29 cellular contexts compared by ENCODE assay signal in genomic region chr12:34290191-34290995, GRCh38.
A peak's percentile ranks its signal among the peaks of the same experiment; 100 is the strongest.
DNase-seq lines count a peak whose midpoint lies in the region; ATAC-seq and TF ChIP-seq lines count a peak whose summit lies in the region.
"Had no signal": no experiment of that assay in that cellular context is flagged by ENCODE, and none has a peak within 500 bp of the region (broad histone marks: within the 10 kb centered on the region; RNA-seq: fewer than 3 reads in every experiment).

No MANE protein-coding gene starts in this region.

- no peak overlapping the region for H3K4me3 ChIP-seq in HEK293 (ENCODE audit: low read depth, low read length)
- no peak overlapping the region for H3K4me3 ChIP-seq in ovary
- H3K4me3 ChIP-seq: breast epithelium, HAP-1, neural progenitor cell, psoas muscle, SK-N-MC had no signal

- peak; percentile 5 for DNase-seq in activated CD4-positive, alpha-beta T cell treated with anti-CD3 and anti-CD28 coated beads for 1 hour
- no peak for DNase-seq in activated CD4-positive, alpha-beta T cell treated with anti-CD3 and anti-CD28 coated beads, Interleukin-2, amount 50 U/mL, for 4 hours
- peak; percentile 19 for DNase-seq in ecto neural progenitor cell (ENCODE audit: low spot score)
- DNase-seq in ovary, result peak in 3 of 5 donors; percentile 2 to 4 (median 3)
- DNase-seq in GM13976 (ENCODE audit: low spot score), result no peak
- DNase-seq: activated CD4-positive, alpha-beta T cell treated with anti-CD3 and anti-CD28 coated beads for 36 hours; activated naive CD4-positive, alpha-beta T cell; activated T-cell treated with anti-CD3 and anti-CD28 coated beads for 4 hours; amygdala; CD8-positive, alpha-beta memory T cell; effector CD8-positive, alpha-beta T cell; erythroblast; glutamatergic neuron; kidney glomerular epithelial cell; mammary epithelial cell; NCI-H1092 treated with DMSO at 0.1 percent for 48 hours; NCI-H187 treated with DMSO at 0.1 percent for 48 hours; NCI-H526; stimulated activated naive CD4-positive, alpha-beta T cell treated with Interleukin-2 at 50 U/mL for 16 hours had no signal

- no peaks in the 10 kb centered on the region for H3K27me3 ChIP-seq in ovary
- H3K27me3 ChIP-seq: breast epithelium, neural progenitor cell had no signal

- CTCF ChIA-PET in HEK293 (lab: Yijun Ruan, JAX), result no interaction called here

- H3K36me3 ChIP-seq in HEK293 (ENCODE audit: control insufficient read depth in 2 of 2, insufficient read depth in 1 of 2, low read length in 2 of 2) (no peaks in the 10 kb centered on the region), ovary (no peaks in the 10 kb centered on the region)
- H3K36me3 ChIP-seq: breast epithelium, HAP-1, neural progenitor cell had no signal

- TF ChIP-seq CTCF in HEK293 (tag by site-specific recombination; IDR thresholded peaks at IDR 0.05) (no peak), ovary (IDR thresholded peaks at IDR 0.05) (no peak), GM13976 (IDR thresholded peaks at IDR 0.05; ENCODE audit: borderline replicate concordance, control extremely low read depth, extremely low read depth, insufficient read depth, missing control alignments) (no peak)

- intact Hi-C loops in ovary (cut with DNase I), result no loop called here

- no peak for TF ChIP-seq POLR2A in ovary (IDR thresholded peaks at IDR 0.05)

- POLR2A ChIA-PET in HEK293 (lab: Yijun Ruan, JAX), result no interaction called here

- no peak for TF ChIP-seq EP300 in ovary (IDR thresholded peaks at IDR 0.05)

- no peak overlapping the region for H3K27ac ChIP-seq in HEK293 (ENCODE audit: extremely low read depth, low read depth, low read length)
- H3K27ac ChIP-seq in ovary, result no peak overlapping the region
- H3K27ac ChIP-seq: 22Rv1, breast epithelium, neural progenitor cell, psoas muscle, RWPE1, SK-N-MC had no signal

- H3K4me1 ChIP-seq in HEK293 (ENCODE audit: control insufficient read depth, insufficient read depth, low read length) (no peaks in the 10 kb centered on the region), ovary (ENCODE audit: insufficient read depth) (no peaks in the 10 kb centered on the region)
- H3K4me1 ChIP-seq: breast epithelium, HAP-1, neural progenitor cell, psoas muscle had no signal

- no peak for ATAC-seq in HG03571 (IDR thresholded peaks at IDR 0.05; ENCODE audit: unreplicated experiment)
- ATAC-seq in HG02981 (IDR thresholded peaks at IDR 0.05; ENCODE audit: unreplicated experiment), result no peak
- ATAC-seq: activated CD4-positive, alpha-beta T cell treated with anti-CD3 and anti-CD28 coated beads for 36 hours; psoas muscle had no signal

- H3K9me3 ChIP-seq in HEK293 (ENCODE audit: control insufficient read depth, insufficient read depth, low read depth, low read length), result no peaks in the 10 kb centered on the region
- H3K9me3 ChIP-seq in ovary, result peaks cover 0 to 6% of the 10 kb centered on the region in 2 donors
- H3K9me3 ChIP-seq: HAP-1, psoas muscle had no signal

- in situ Hi-C loops in GM13976 (cut with MboI; ENCODE audit: low sequenced_read_pairs, unreplicated experiment), result no loop called here

- 61 to 70% (median 64%) methylated on average over 33 of the region's 33 CpGs for WGBS in ovary, 3 donors

TF ChIP-seq in HEK293, 187 proteins besides CTCF, POLR2A, EP300 and RAD21:
- TF ChIP-seq SCRT1 (tag by site-specific recombination; IDR thresholded peaks at IDR 0.05; ENCODE audit: borderline replicate concordance) (0 out of 2 replicates have a peak, but pooled peaks have one; percentile 21), TRIM28 (IDR thresholded peaks at IDR 0.05; ENCODE audit: borderline replicate concordance, low read length) (no peak), ZNF184 (tag by site-specific recombination; IDR thresholded peaks at IDR 0.05) (no peak), ZNF16 (tag by site-specific recombination; IDR thresholded peaks at IDR 0.05; ENCODE audit: low read depth) (no peak), KLF10 (tag by site-specific recombination; IDR thresholded peaks at IDR 0.05) (no peak), ZNF623 (tag by site-specific recombination; IDR thresholded peaks at IDR 0.05) (no peak), ZSCAN5A (tag by site-specific recombination; IDR thresholded peaks at IDR 0.05) (no peak), ZXDB (tag by site-specific recombination; IDR thresholded peaks at IDR 0.05) (no peak), ZNF488 (tag by site-specific recombination; IDR thresholded peaks at IDR 0.05) (no peak), GLIS2 (tag by site-specific recombination; IDR thresholded peaks at IDR 0.05) (peak; percentile 8; the same call in 1 of the 2 replicates), GLI4 (tag by site-specific recombination; IDR thresholded peaks at IDR 0.05) (no peak), ZNF248 (tag by site-specific recombination; IDR thresholded peaks at IDR 0.05) (no peak), ZNF335 (tag by site-specific recombination; conservative IDR thresholded peaks at IDR 0.05) (peak; percentile 84), ZNF707 (tag by site-specific recombination; IDR thresholded peaks at IDR 0.05) (no peak)
- TF ChIP-seq, protein P1, sequence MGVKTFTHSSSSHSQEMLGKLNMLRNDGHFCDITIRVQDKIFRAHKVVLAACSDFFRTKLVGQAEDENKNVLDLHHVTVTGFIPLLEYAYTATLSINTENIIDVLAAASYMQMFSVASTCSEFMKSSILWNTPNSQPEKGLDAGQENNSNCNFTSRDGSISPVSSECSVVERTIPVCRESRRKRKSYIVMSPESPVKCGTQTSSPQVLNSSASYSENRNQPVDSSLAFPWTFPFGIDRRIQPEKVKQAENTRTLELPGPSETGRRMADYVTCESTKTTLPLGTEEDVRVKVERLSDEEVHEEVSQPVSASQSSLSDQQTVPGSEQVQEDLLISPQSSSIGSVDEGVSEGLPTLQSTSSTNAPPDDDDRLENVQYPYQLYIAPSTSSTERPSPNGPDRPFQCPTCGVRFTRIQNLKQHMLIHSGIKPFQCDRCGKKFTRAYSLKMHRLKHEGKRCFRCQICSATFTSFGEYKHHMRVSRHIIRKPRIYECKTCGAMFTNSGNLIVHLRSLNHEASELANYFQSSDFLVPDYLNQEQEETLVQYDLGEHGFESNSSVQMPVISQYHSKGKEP (tag by site-specific recombination; IDR thresholded peaks at IDR 0.05), result no peak
TF ChIP-seq in HEK293: peak in this region for 3.

Comparison
In these comparisons a context has a peak if more than half of its experiments do, and no peak if none do; other contexts are left out.
1. DNase-seq: peak in activated CD4-positive, alpha-beta T cell treated with anti-CD3 and anti-CD28 coated beads for 1 hour (single experiment), ecto neural progenitor cell (single experiment) and ovary (3 of 5); none in activated CD4-positive, alpha-beta T cell treated with anti-CD3 and anti-CD28 coated beads, Interleukin-2, amount 50 U/mL, for 4 hours (0 of 2) and GM13976 (single experiment).